1 cellular context compared by ENCODE assay signal in genomic region chr9:127832248-127832647, GRCh38.
TF ChIP-seq lines count a peak whose summit lies in the region.

No MANE protein-coding gene starts in this region.

TF ChIP-seq in H1, 55 proteins besides CTCF, POLR2A, EP300 and RAD21:
- TF ChIP-seq CTBP2 (IDR thresholded peaks at IDR 0.05; ENCODE audit: borderline replicate concordance, insufficient read depth, insufficient read length, low read length) (no peak), MAFK (IDR thresholded peaks at IDR 0.05; ENCODE audit: low read depth, low read length) (no peak), SP4 (IDR thresholded peaks at IDR 0.05; ENCODE audit: low read length) (no peak), CREB1 (IDR thresholded peaks at IDR 0.05) (no peak), HDAC2 (IDR thresholded peaks at IDR 0.05; ENCODE audit: borderline replicate concordance in 1 of 2, low read depth in 2 of 2, low read length in 2 of 2) (no peak), CEBPB (IDR thresholded peaks at IDR 0.05; ENCODE audit: low read depth, low read length) (no peak), FOSL1 (IDR thresholded peaks at IDR 0.05; ENCODE audit: insufficient read depth, low read depth, low read length) (no peak), HDAC6 (IDR thresholded peaks at IDR 0.05; ENCODE audit: low read depth, low read length) (no peak), BCL11A (IDR thresholded peaks at IDR 0.05; ENCODE audit: low read depth in 2 of 2, low read length in 2 of 2) (no peak), JUND (IDR thresholded peaks at IDR 0.05; ENCODE audit: low read length) (no peak), TAF1 (IDR thresholded peaks at IDR 0.05; ENCODE audit: low read depth, low read length) (no peak), SP2 (IDR thresholded peaks at IDR 0.05; ENCODE audit: low read length) (no peak), CHD1 (IDR thresholded peaks at IDR 0.05; ENCODE audit: low read depth, low read length) (no peak)
